8 cellular contexts compared by ENCODE assay signal in the genomic region with DNA sequence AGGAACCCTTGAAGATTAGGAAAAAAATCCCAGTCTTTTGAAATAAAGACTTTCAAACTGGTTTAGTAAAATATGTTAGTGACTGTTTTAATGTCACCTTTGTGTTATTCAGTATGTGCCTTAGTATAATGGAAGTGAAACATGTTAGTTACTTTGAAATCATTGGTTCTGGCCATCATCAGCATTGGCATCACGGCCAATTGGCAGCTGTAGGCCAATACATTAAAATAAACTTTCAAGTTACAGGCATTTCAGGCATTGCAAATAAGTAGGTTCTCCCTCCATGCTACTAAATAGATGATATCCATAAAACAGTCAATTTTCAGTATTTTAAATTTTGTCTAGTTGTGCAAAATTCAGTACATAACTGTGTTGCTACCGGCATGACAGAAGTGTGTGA. TPM values are rescaled to one million over a fixed set of nuclear protein-coding genes. Genes with fewer than 3 reads are reported as not detected.
DNase-seq lines count a peak whose midpoint lies in the region; ATAC-seq and TF ChIP-seq lines count a peak whose summit lies in the region.

No MANE protein-coding gene starts in this region.

- peak overlapping the region; percentile 67 for H2AFZ ChIP-seq in mammary epithelial cell (ENCODE audit: low read depth, low read length)

- H3K4me3 ChIP-seq in AG04450 (ENCODE audit: low read depth, low read length) (peak overlapping the region; percentile 68), mammary epithelial cell (replicated peaks in 1 of 3; ENCODE audit: insufficient read depth in 1 of 3, low read depth in 2 of 3, low read length in 3 of 3) (peak overlapping the region; percentile 35 to 85 (median 70)), muscle layer of colon (ENCODE audit: low read depth in 1 of 2, low read length in 2 of 2) (peak overlapping the region in 1 of 2 donors; percentile 79)

- no peaks in the 10 kb centered on the region for H4K20me1 ChIP-seq in mammary epithelial cell (ENCODE audit: insufficient read depth, low read length)

- H3K4me1 ChIP-seq in mammary epithelial cell (ENCODE audit: insufficient read depth, low read length) (peaks cover 13% of the 10 kb centered on the region), muscle layer of colon (ENCODE audit: insufficient read depth, low read length) (peaks cover 35% of the 10 kb centered on the region)

- no peaks in the 10 kb centered on the region for H3K36me3 ChIP-seq in mammary epithelial cell (ENCODE audit: insufficient read depth, low read length)
- H3K36me3 ChIP-seq in muscle layer of colon (ENCODE audit: insufficient read depth, low read length), result no peaks in the 10 kb centered on the region

- TF ChIP-seq CTCF in AG04450 (IDR thresholded peaks at IDR 0.05; ENCODE audit: low read depth, low read length), result no peak
- TF ChIP-seq CTCF in mammary epithelial cell (conservative IDR thresholded peaks at IDR 0.05 in 1 of 2, IDR thresholded peaks at IDR 0.05 in 1 of 2; ENCODE audit: extremely low read depth in 1 of 2, insufficient read depth in 1 of 2, low read depth in 1 of 2, low read length in 2 of 2), result no peak

- intact Hi-C loops in mammary epithelial cell (cut with micrococcal nuclease), result loop anchor here (10.0 kb wide), 1 partner anchor 364 kb away; no protein-coding TSS in a partner anchor

- H3K27ac ChIP-seq in AG04450 (ENCODE audit: low read depth, low read length), result no peak overlapping the region
- peak overlapping the region; percentile 14 for H3K27ac ChIP-seq in mammary epithelial cell (ENCODE audit: insufficient read depth, low read depth, low read length)
- H3K27ac ChIP-seq in muscle layer of colon (ENCODE audit: low read depth, low read length), result peak overlapping the region; percentile 80

- H3K4me2 ChIP-seq in mammary epithelial cell (ENCODE audit: insufficient read depth, low read depth, low read length), result peak overlapping the region; percentile 88

- H3K9me3 ChIP-seq in AG04450 (ENCODE audit: control insufficient read depth, insufficient read depth, low read length), result no peaks in the 10 kb centered on the region; the same call in 1 of the 2 replicates
- no peaks in the 10 kb centered on the region for H3K9me3 ChIP-seq in mammary epithelial cell (replicated peaks; ENCODE audit: insufficient read depth, low read length)
- no peaks in the 10 kb centered on the region for H3K9me3 ChIP-seq in muscle layer of colon (ENCODE audit: low read length)

- BruUV-seq in mammary epithelial cell (replicated peaks; lab: Mats Ljungman, UMichigan), result TSS peak; percentile 15

- in situ Hi-C loops in mammary epithelial cell (cut with MboI; ENCODE audit: low sequenced_read_pairs in 2 of 2), result no loop called here

- no peak overlapping the region for H3K9ac ChIP-seq in mammary epithelial cell (ENCODE audit: insufficient read depth, low read length)
- peak overlapping the region; percentile 58 for H3K9ac ChIP-seq in muscle layer of colon (ENCODE audit: low read length)

- H3K27me3 ChIP-seq in AG04450 (ENCODE audit: control insufficient read depth, insufficient read depth, low read length) (no peaks in the 10 kb centered on the region), mammary epithelial cell (ENCODE audit: insufficient read depth, low read length) (no peaks in the 10 kb centered on the region), muscle layer of colon (ENCODE audit: control insufficient read depth in 1 of 2, insufficient read depth in 2 of 2, low read length in 2 of 2) (no peaks in the 10 kb centered on the region)

- no peak for DNase-seq in AG04450 (ENCODE audit: low read depth, low spot score)
- peak; percentile 16 for DNase-seq in M059J (ENCODE audit: low read depth)
- no peak for DNase-seq in mammary epithelial cell
- DNase-seq in NCI-H187 treated with DMSO at 0.1 percent for 48 hours (lab: John Stamatoyannopoulos, UW), result no peak
- no peak for DNase-seq in glomerular visceral epithelial cell (ENCODE audit: extremely low spot score)
- DNase-seq in activated CD4-positive, CD25-positive, alpha-beta regulatory T cell treated with anti-CD3 and anti-CD28 coated beads, Interleukin-2, amount 50 U/mL, for 72 hours, result no peak

- CTCF ChIA-PET in AG04450 (lab: Charles Lee), result no interaction called here
- CTCF ChIA-PET in mammary epithelial cell (lab: Charles Lee; ENCODE audit: low non-redundant PET), result no interaction called here

- no peak for ATAC-seq in GM18511 (IDR thresholded peaks at IDR 0.05; ENCODE audit: unreplicated experiment)

- dilution Hi-C loops in mammary epithelial cell (cut with HindIII; ENCODE audit: low sequenced_read_pairs), result no loop called here

- peaks cover 87% of the 10 kb centered on the region for H3K79me2 ChIP-seq in mammary epithelial cell (ENCODE audit: insufficient read depth, low read length)

- WGBS in mammary epithelial cell (ENCODE audit: low coverage, missing lambda C conversion rate), result 0% methylated on average over 2 of the region's 2 CpGs

- POLR2A ChIA-PET in AG04450 (lab: Yijun Ruan, JAX), result interaction anchor here (1.8 kb wide), 1 partner anchor 9 kb away, joined by 8 read pairs; no protein-coding TSS in a partner anchor

RNA-seq across cellular contexts. Expression of gene MIER1, which starts 4.5 kb away (rescaled TPM):
- polyA plus RNA-seq in AG04450 (2011; rRNA removed) (14.3 and 23.6 TPM in 2 replicates), mammary epithelial cell (9.7 TPM)
- polyA minus RNA-seq in AG04450 (2011; rRNA and poly(A)+ RNA removed), result 17.3 and 34.7 TPM in 2 replicates
- total RNA-seq in M059J (2014; rRNA removed; shearing (Covaris generic)), result 20.2 and 26.3 TPM in 2 replicates
- 10 to 100 TPM; 33.0 to 35.7 TPM for total RNA-seq in mammary epithelial cell
- polyA minus RNA-seq in mammary epithelial cell, result 22.9 TPM

RNA-seq across cellular contexts. Expression of gene DNAI4, which starts 4.6 kb away (rescaled TPM):
- polyA plus RNA-seq in AG04450 (2011; rRNA removed), result 2.1 and 2.2 TPM in 2 replicates
- 1.4 and 4.6 TPM in 2 replicates for polyA minus RNA-seq in AG04450 (2011; rRNA and poly(A)+ RNA removed)
- 4.3 and 5.9 TPM in 2 replicates for total RNA-seq in M059J (2014; rRNA removed; shearing (Covaris generic))
- total RNA-seq in mammary epithelial cell, result 1 to 10 TPM; 2.9 to 6.0 TPM
- polyA plus RNA-seq in mammary epithelial cell, result 0.35 TPM
- polyA minus RNA-seq in mammary epithelial cell, result not detected
